Comparison of ENCODE assay signal across 1 cellular context in the genomic region with DNA sequence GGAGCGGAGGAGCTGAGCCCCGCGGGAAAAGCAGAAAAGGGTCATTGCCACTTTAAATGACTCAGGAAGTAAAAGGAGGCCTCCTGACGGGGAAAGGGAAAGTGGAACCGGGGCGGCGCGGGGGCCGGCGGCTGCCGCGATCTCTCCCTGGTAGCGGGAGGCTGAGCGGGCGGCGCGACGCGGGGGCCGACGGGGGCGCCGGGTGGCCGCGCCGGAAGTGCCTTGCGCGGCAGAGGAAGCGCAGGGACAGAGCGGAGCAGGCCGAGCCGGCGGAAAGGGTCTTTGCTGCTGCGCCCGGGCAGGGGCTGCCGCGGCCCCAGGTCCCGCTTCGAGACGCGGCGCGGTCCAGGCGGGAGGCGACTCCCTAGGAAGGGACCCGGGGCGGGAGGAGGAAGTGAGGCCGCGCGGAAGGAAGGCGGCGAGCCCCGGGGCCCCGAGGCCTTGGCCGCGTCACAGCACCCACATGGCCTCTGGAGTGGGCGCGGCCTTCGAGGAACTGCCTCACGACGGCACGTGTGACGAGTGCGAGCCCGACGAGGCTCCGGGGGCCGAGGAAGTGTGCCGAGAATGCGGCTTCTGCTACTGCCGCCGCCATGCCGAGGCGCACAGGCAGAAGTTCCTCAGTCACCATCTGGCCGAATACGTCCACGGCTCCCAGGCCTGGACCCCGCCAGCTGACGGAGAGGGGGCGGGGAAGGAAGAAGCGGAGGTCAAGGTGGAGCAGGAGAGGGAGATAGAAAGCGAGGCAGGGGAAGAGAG.
TF ChIP-seq lines count a peak whose summit lies in the region.

A gene with protein sequence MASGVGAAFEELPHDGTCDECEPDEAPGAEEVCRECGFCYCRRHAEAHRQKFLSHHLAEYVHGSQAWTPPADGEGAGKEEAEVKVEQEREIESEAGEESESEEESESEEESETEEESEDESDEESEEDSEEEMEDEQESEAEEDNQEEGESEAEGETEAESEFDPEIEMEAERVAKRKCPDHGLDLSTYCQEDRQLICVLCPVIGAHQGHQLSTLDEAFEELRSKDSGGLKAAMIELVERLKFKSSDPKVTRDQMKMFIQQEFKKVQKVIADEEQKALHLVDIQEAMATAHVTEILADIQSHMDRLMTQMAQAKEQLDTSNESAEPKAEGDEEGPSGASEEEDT (plus strand): TSS at position 127 of the 759 bp plus-strand sequence. CDS start 337 bp downstream, at position 464.

TF ChIP-seq in H1, 55 proteins besides CTCF, POLR2A, EP300 and RAD21 (continued from another document):
- TF ChIP-seq SIRT6 (IDR thresholded peaks at IDR 0.05; ENCODE audit: low read length) (no peak), EGR1 (IDR thresholded peaks at IDR 0.05; ENCODE audit: borderline replicate concordance, low read depth, low read length) (peak; percentile 50; the same call in 1 of the 2 replicates), ASH2L (IDR thresholded peaks at IDR 0.05; ENCODE audit: low read length) (peak; percentile 92), RXRA (IDR thresholded peaks at IDR 0.05; ENCODE audit: insufficient read depth, low read depth, low read length) (no peak)
